Comparison of ENCODE assay signal across 19 cellular contexts in genomic region chr5:75677607-75678006, GRCh38. TPM values are rescaled to one million over a fixed set of nuclear protein-coding genes. Genes with fewer than 3 reads are reported as not detected.
DNase-seq lines count a peak whose midpoint lies in the region; ATAC-seq, FAIRE-seq and TF ChIP-seq lines count a peak whose summit lies in the region.
"Had no signal": no experiment of that assay in that cellular context is flagged by ENCODE, and none has a peak within 500 bp of the region (broad histone marks: within the 10 kb centered on the region; RNA-seq: fewer than 3 reads in every experiment).

No MANE protein-coding gene starts in this region.

- H3K27me3 Mint-ChIP-seq in activated naive CD4-positive, alpha-beta T cell treated with anti-CD3 and anti-CD28 coated beads, Interleukin-2, amount 50 U/mL, for 24 hours: no peaks in the 10 kb centered on the region
- no peaks in the 10 kb centered on the region for H3K27me3 Mint-ChIP-seq in activated naive CD8-positive, alpha-beta T cell
- H3K27me3 Mint-ChIP-seq: brain had no signal

- H3K36me3 ChIP-seq in SJCRH30: peaks cover 9% of the 10 kb centered on the region
- H3K36me3 ChIP-seq in adrenal gland (replicated peaks in 1 of 2): peaks cover 0 to 4% of the 10 kb centered on the region in 2 donors

- H3K9me3 ChIP-seq in SJCRH30 (replicated peaks) (no peaks in the 10 kb centered on the region), adrenal gland (replicated peaks in 1 of 3) (no peaks in the 10 kb centered on the region)
- H3K9me3 ChIP-seq: esophagus squamous epithelium, heart right ventricle had no signal

- peaks cover 17% of the 10 kb centered on the region for H3K4me1 Mint-ChIP-seq in activated naive CD4-positive, alpha-beta T cell treated with anti-CD3 and anti-CD28 coated beads, Interleukin-2, amount 50 U/mL, for 24 hours
- H3K4me1 Mint-ChIP-seq in activated naive CD8-positive, alpha-beta T cell (ENCODE audit: low read depth): peaks cover 12% of the 10 kb centered on the region

- H3K4me1 ChIP-seq in SJCRH30 (0 out of 2 replicates have a peak, but pooled peaks cover 5% of the 10 kb centered on the region), adrenal gland (replicated peaks in 1 of 2) (peaks cover 0 to 17% of the 10 kb centered on the region in 2 donors)

- peak overlapping the region; percentile 13 for H3K4me3 Mint-ChIP-seq in activated naive CD4-positive, alpha-beta T cell treated with anti-CD3 and anti-CD28 coated beads, Interleukin-2, amount 50 U/mL, for 24 hours
- H3K4me3 Mint-ChIP-seq in activated naive CD8-positive, alpha-beta T cell: peak overlapping the region; percentile 47
- H3K4me3 Mint-ChIP-seq: brain had no signal

- 22 to 39% (median 22%) methylated on average over 1 of the region's 1 CpG for WGBS in adrenal gland, 4 donors

- intact Hi-C loops in adrenal gland (cut with DNase I): no loop called here

- no peak for DNase-seq in activated naive CD4-positive, alpha-beta T cell treated with Interleukin-2 at 50 U/mL for 16 hours
- no peak for DNase-seq in left lobe of liver (ENCODE audit: low spot score)
- no peak for DNase-seq in frontal cortex (ENCODE audit: low spot score in 2 of 2)
- no peak for DNase-seq in SJCRH30
- no peak for DNase-seq in NCI-H2081 (lab: John Stamatoyannopoulos, UW)
- no peak for DNase-seq in adrenal gland
- DNase-seq: DMS 273 treated with DMSO at 0.1 percent for 48 hours; dorsolateral prefrontal cortex; esophagus squamous epithelium; H7; heart right ventricle; NCI-H1417 treated with DMSO at 0.1 percent for 48 hours; NCI-H345; NK-92 treated with Interleukin-12 subunit alpha and Interleukin-12 subunit beta, amount 100 ng/mL, for 24 hours had no signal

- no peak for TF ChIP-seq CTCF in adrenal gland (IDR thresholded peaks at IDR 0.05)

- H3K27me3 ChIP-seq in SJCRH30: no peaks in the 10 kb centered on the region
- no peaks in the 10 kb centered on the region for H3K27me3 ChIP-seq in adrenal gland
- H3K27me3 ChIP-seq: dorsolateral prefrontal cortex, esophagus squamous epithelium, heart right ventricle had no signal

- H3K27ac Mint-ChIP-seq in activated naive CD4-positive, alpha-beta T cell treated with anti-CD3 and anti-CD28 coated beads, Interleukin-2, amount 50 U/mL, for 24 hours: peak overlapping the region; percentile 76
- peak overlapping the region; percentile 79 for H3K27ac Mint-ChIP-seq in activated naive CD8-positive, alpha-beta T cell

- no peak overlapping the region for H3K4me3 ChIP-seq in SJCRH30
- no peak overlapping the region for H3K4me3 ChIP-seq in adrenal gland
- H3K4me3 ChIP-seq: dorsolateral prefrontal cortex, esophagus squamous epithelium, heart right ventricle had no signal

- FAIRE-seq in frontal cortex (lab: Jason Lieb, UNC): no peak
- FAIRE-seq: keratinocyte had no signal

- H3K9me3 Mint-ChIP-seq in activated naive CD4-positive, alpha-beta T cell treated with anti-CD3 and anti-CD28 coated beads, Interleukin-2, amount 50 U/mL, for 24 hours: no peaks in the 10 kb centered on the region
- no peaks in the 10 kb centered on the region for H3K9me3 Mint-ChIP-seq in activated naive CD8-positive, alpha-beta T cell (ENCODE audit: low read depth)
- H3K9me3 Mint-ChIP-seq: brain had no signal

- no peak for TF ChIP-seq POLR2A in adrenal gland (IDR thresholded peaks at IDR 0.05)

- H3K27ac ChIP-seq in SJCRH30 (no peak overlapping the region), adrenal gland (peak overlapping the region in 1 of 5 donors; percentile 33)
- H3K27ac ChIP-seq: dorsolateral prefrontal cortex, heart right ventricle, RWPE1 had no signal

- peak; percentile 57 for ATAC-seq in left lobe of liver
- ATAC-seq: heart right ventricle had no signal

- H3K36me3 Mint-ChIP-seq in activated naive CD4-positive, alpha-beta T cell treated with anti-CD3 and anti-CD28 coated beads, Interleukin-2, amount 50 U/mL, for 24 hours: no peaks in the 10 kb centered on the region
- H3K36me3 Mint-ChIP-seq in activated naive CD8-positive, alpha-beta T cell: no peaks in the 10 kb centered on the region

RNA-seq across cellular contexts. Expression of gene POC5, which starts 39.6 kb away (rescaled TPM):
- total RNA-seq in left lobe of liver (2.8 TPM), frontal cortex (13.0 TPM), adrenal gland (10 to 100 TPM in 5 of 8 donors, 1 to 10 TPM in 3; 6.5 to 22.1 (median 12.4) TPM)
- total RNA-seq in SJCRH30 (2014; rRNA removed; shearing (Covaris generic)): 17.9 and 23.3 TPM in 2 replicates
- polyA plus RNA-seq in adrenal gland: 10 to 100 TPM; 10.2 to 16.7 (median 13.5) TPM
